In genomic region chr17:57915980-57916757, GRCh38 we compare ENCODE assay signal across 10 cellular contexts. TPM values are rescaled to one million over a fixed set of nuclear protein-coding genes. Genes with fewer than 3 reads are reported as not detected.
DNase-seq lines count a peak whose midpoint lies in the region; ATAC-seq, FAIRE-seq and TF ChIP-seq lines count a peak whose summit lies in the region.
"Had no signal": no experiment of that assay in that cellular context is flagged by ENCODE, and none has a peak within 500 bp of the region (broad histone marks: within the 10 kb centered on the region; RNA-seq: fewer than 3 reads in every experiment).

No MANE protein-coding gene starts in this region.

- FAIRE-seq in GM19239 (lab: Jason Lieb, UNC), result no peak
- FAIRE-seq: colon had no signal

- H3K27me3 ChIP-seq in heart right ventricle, result no peaks in the 10 kb centered on the region
- H3K27me3 ChIP-seq in body of pancreas, result no peaks in the 10 kb centered on the region
- H3K27me3 ChIP-seq in muscle layer of duodenum (ENCODE audit: low read depth, low read length), result no peaks in the 10 kb centered on the region
- H3K27me3 ChIP-seq in BE2C, result no peaks in the 10 kb centered on the region

- peak overlapping the region in 9 of 10 donors; percentile 18 to 85 (median 72) for H3K27ac ChIP-seq in heart right ventricle
- peak overlapping the region in 3 of 4 donors; percentile 57 to 92 (median 72) for H3K27ac ChIP-seq in body of pancreas
- H3K27ac ChIP-seq in muscle layer of duodenum (ENCODE audit: low read length), result peak overlapping the region; percentile 47

- no peaks in the 10 kb centered on the region for H3K9me3 ChIP-seq in heart right ventricle
- H3K9me3 ChIP-seq in body of pancreas, result no peaks in the 10 kb centered on the region
- no peaks in the 10 kb centered on the region for H3K9me3 ChIP-seq in muscle layer of duodenum (ENCODE audit: control insufficient read depth in 1 of 2, low read length in 2 of 2)
- H3K9me3 ChIP-seq in BE2C, result no peaks in the 10 kb centered on the region

- WGBS in heart right ventricle, 2 donors, result 65 to 71% methylated on average over 19 of the region's 19 CpGs
- WGBS in body of pancreas, 2 donors, result 66 to 74% methylated on average over 18 to 19 of the region's 19 CpGs

- TF ChIP-seq CTCF in heart right ventricle (IDR thresholded peaks at IDR 0.05) (no peak), body of pancreas (IDR thresholded peaks at IDR 0.05) (no peak), BE2C (IDR thresholded peaks at IDR 0.05; ENCODE audit: low read depth, low read length) (no peak)

- DNase-seq in heart right ventricle (no peak), left cardiac atrium (no peak), body of pancreas (peak in 3 of 4 donors; percentile 49 to 72 (median 58)), GM19239 (ENCODE audit: insufficient read length, low spot score) (no peak), amniotic stem cell (lab: John Stamatoyannopoulos, UW) (no peak), BE2C (no peak)

- intact Hi-C loops in heart right ventricle (cut with DNase I), result loop anchor here in 1 of 10 donors (5.0 kb wide), 1 partner anchor 36 kb away; no protein-coding TSS in a partner anchor
- intact Hi-C loops in left cardiac atrium (cut with DNase I), result no loop called here
- intact Hi-C loops in body of pancreas (cut with DNase I), result no loop called here

- H3K4me1 ChIP-seq in heart right ventricle, result peaks cover 49 to 96% (median 84%) of the 10 kb centered on the region in 9 donors
- H3K4me1 ChIP-seq in body of pancreas, result peaks cover 73% of the 10 kb centered on the region
- peaks cover 53 to 79% of the 10 kb centered on the region in 2 donors for H3K4me1 ChIP-seq in muscle layer of duodenum (ENCODE audit: control insufficient read depth in 1 of 2, insufficient read depth in 2 of 2, low read length in 2 of 2)
- peaks cover 4% of the 10 kb centered on the region; the same call in 1 of the 2 replicates for H3K4me1 ChIP-seq in BE2C

- no peaks in the 10 kb centered on the region for H3K36me3 ChIP-seq in heart right ventricle
- no peaks in the 10 kb centered on the region for H3K36me3 ChIP-seq in body of pancreas (replicated peaks in 1 of 2; ENCODE audit: insufficient read depth in 1 of 2, low read depth in 2 of 2)
- H3K36me3 ChIP-seq in muscle layer of duodenum (ENCODE audit: control insufficient read depth in 1 of 2, insufficient read depth in 2 of 2, low read length in 2 of 2), result no peaks in the 10 kb centered on the region
- no peaks in the 10 kb centered on the region for H3K36me3 ChIP-seq in BE2C

- no peak for TF ChIP-seq POLR2A in body of pancreas (IDR thresholded peaks at IDR 0.05)

- H3K4me3 ChIP-seq in heart right ventricle (no peak overlapping the region), body of pancreas (no peak overlapping the region), muscle layer of duodenum (ENCODE audit: low read depth in 1 of 2, low read length in 2 of 2) (no peak overlapping the region), BE2C (ENCODE audit: low read depth, low read length) (no peak overlapping the region)

- ATAC-seq in heart right ventricle (peak in 1 of 8 donors; percentile 2), left cardiac atrium (no peak), body of pancreas (peak; percentile 22), GM18517 (IDR thresholded peaks at IDR 0.05; ENCODE audit: unreplicated experiment) (no peak)

RNA-seq across cellular contexts. Expression of gene CUEDC1, which starts 39.0 kb away (rescaled TPM):
- total RNA-seq in heart right ventricle (10 to 100 TPM; 38.3 to 65.0 (median 47.2) TPM), left cardiac atrium (10 to 100 TPM; 38.3 to 45.5 TPM), body of pancreas (10 to 100 TPM; 35.8 to 48.1 TPM)
- 10 to 100 TPM; 26.9 to 33.1 TPM for polyA plus RNA-seq in heart right ventricle
- polyA plus RNA-seq in BE2C (2012; ENCODE audit: insufficient read depth, insufficient read length, low read depth), result 19.9 TPM
- total RNA-seq: CD4-positive, CD25-positive, alpha-beta regulatory T cell had no signal
- polyA plus RNA-seq: CD4-positive, CD25-positive, alpha-beta regulatory T cell had no signal

Comparison
In these comparisons a context has a peak if more than half of its experiments do, and no peak if none do; other contexts are left out.
1. DNase-seq: peak in body of pancreas (3 of 4); none in heart right ventricle (0 of 2), left cardiac atrium (single experiment), GM19239 (single experiment), amniotic stem cell (single experiment) and BE2C (single experiment).
2. Peak in every context shown above with its lines, with median percentiles within 50 percentile points of each other: H3K27ac ChIP-seq.